ENCODE assay signal across 12 cellular contexts in the genomic region with DNA sequence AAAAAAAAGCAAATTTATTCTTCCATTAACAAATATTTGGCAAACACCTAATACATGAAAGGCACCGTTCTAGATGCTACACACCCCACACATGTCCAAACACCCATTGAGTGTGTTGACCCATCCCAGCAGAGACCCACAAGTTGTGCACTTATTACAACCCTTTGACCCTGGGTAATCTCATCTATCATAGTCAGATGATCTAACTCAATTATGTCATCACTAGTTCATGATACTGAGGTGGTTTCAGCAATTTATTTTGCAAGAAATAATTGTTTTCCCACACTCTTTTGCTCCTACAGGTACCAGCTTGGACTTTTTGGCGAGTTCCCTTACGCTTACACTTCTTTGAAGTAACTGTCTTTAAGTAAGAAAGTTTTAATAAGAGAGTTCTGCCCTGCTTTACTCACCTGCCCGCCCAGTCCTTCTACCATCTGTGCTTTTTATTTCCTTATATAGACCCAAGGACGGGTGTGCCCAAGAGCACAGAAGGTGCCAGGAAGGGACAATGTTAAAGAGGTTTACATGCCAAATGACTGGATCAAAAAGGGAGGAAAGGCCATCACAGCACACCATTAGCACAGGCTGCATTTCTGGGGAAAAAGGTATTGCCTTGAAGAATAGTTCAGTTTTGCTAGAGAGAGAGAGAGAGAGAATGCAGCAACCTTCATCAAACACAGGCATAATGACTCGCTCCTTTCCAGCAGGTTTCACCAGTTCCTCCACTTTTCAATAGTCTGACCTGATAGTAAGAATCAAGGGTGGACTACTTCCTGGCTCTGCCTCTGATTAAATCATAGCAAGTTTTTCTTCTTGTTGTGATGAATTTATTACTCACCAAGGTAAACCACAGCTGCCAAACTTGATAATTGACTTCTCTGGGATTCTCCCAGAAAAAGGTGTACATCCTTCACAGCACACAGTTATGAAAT. TPM values are rescaled to one million over a fixed set of nuclear protein-coding genes. Genes with fewer than 3 reads are reported as not detected.
DNase-seq lines count a peak whose midpoint lies in the region; ATAC-seq and TF ChIP-seq lines count a peak whose summit lies in the region.
"Had no signal": no experiment of that assay in that cellular context is flagged by ENCODE, and none has a peak within 500 bp of the region (broad histone marks: within the 10 kb centered on the region; RNA-seq: fewer than 3 reads in every experiment).

No MANE protein-coding gene starts in this region.

- H2AFZ ChIP-seq in H9 (ENCODE audit: low read length) (peak overlapping the region; percentile 40), PC-3 (ENCODE audit: low read length) (peak overlapping the region; percentile 60; the same call in 1 of the 2 replicates), hepatocyte (no peak overlapping the region)

- H3K4me3 ChIP-seq in PC-3 (ENCODE audit: low read length) (peak overlapping the region; percentile 45), hepatocyte (no peak overlapping the region)

- no peaks in the 10 kb centered on the region for H3K4me1 ChIP-seq in H9 (ENCODE audit: insufficient read depth, low read length)
- H3K4me1 ChIP-seq in PC-3 (ENCODE audit: insufficient read depth, low read length), result peaks cover 29% of the 10 kb centered on the region
- peaks cover 12% of the 10 kb centered on the region for H3K4me1 ChIP-seq in hepatocyte (ENCODE audit: insufficient read depth)

- no TSS peak for BruUV-seq in PC-3 (replicated peaks; lab: Mats Ljungman, UMichigan)

- no peaks in the 10 kb centered on the region for H3K36me3 ChIP-seq in PC-3 (ENCODE audit: low read depth, low read length)
- no peaks in the 10 kb centered on the region for H3K36me3 ChIP-seq in hepatocyte (replicated peaks; ENCODE audit: insufficient read depth, low read depth)

- no peak overlapping the region for H3T11ph ChIP-seq in H9 (ENCODE audit: low read length)

- H3K4me1 Mint-ChIP-seq in H9, result 0 out of 4 replicates have a peak, but pooled peaks cover 0 to 2% of the 10 kb centered on the region in 2 experiments
- H3K4me1 Mint-ChIP-seq: activated naive CD8-positive, alpha-beta T cell treated with anti-CD3 and anti-CD28 coated beads, Interleukin-2, amount 50 U/mL, for 24 hours; CD4-positive, CD25-positive, alpha-beta regulatory T cell had no signal

- no peaks in the 10 kb centered on the region for H3F3A ChIP-seq in PC-3 (ENCODE audit: low read length, unreplicated experiment)

- no peak overlapping the region for H2BK20ac ChIP-seq in H9 (ENCODE audit: low read depth, low read length, poor library complexity, severe bottlenecking)

- no peak for TF ChIP-seq CTCF in H9 (conservative IDR thresholded peaks at IDR 0.05)
- TF ChIP-seq CTCF in PC-3 (conservative IDR thresholded peaks at IDR 0.05; ENCODE audit: low read depth, low read length), result no peak
- TF ChIP-seq CTCF in hepatocyte (IDR thresholded peaks at IDR 0.05; ENCODE audit: poor library complexity), result no peak

- H3K79me2 ChIP-seq in H9 (ENCODE audit: insufficient read depth, low read length), result no peaks in the 10 kb centered on the region
- no peaks in the 10 kb centered on the region for H3K79me2 ChIP-seq in PC-3 (ENCODE audit: low read length)
- H3K79me2 ChIP-seq in hepatocyte, result no peaks in the 10 kb centered on the region

- no CpG with 5 or more reads among the region's 6 CpGs for WGBS in H9 (ENCODE audit: extremely low coverage, insufficient read length, low lambda C conversion rate)
- 77% methylated on average over 6 of the region's 6 CpGs for WGBS in hepatocyte (ENCODE audit: low lambda C conversion rate, missing lambda C conversion rate)

- DNase-seq in H9 (no peak), PC-3 (peak; percentile 96), hepatocyte (ENCODE audit: low spot score) (peak; percentile 34), renal cortical epithelial cell (ENCODE audit: low read depth) (peak; percentile 60), midbrain (lab: John Stamatoyannopoulos, UW) (no peak), HCEC 1CT (no peak)
- DNase-seq: activated CD8-positive, alpha-beta memory T cell treated with anti-CD3 and anti-CD28 coated beads, Interleukin-2, amount 50 U/mL, for 48 hours; activated naive CD8-positive, alpha-beta T cell treated with anti-CD3 and anti-CD28 coated beads, Interleukin-2, amount 50 U/mL, for 24 hours; CD4-positive, CD25-positive, alpha-beta regulatory T cell; NCI-H1694 treated with DMSO at 0.1 percent for 48 hours; stimulated activated CD4-positive, alpha-beta T cell treated with anti-CD3 and anti-CD28 coated beads, Interleukin-4, amount 100 ng/mL, for 24 hours had no signal

- no peak overlapping the region for H3K4me2 ChIP-seq in H9 (ENCODE audit: insufficient read depth, insufficient read length, low read length)
- H3K4me2 ChIP-seq in PC-3 (ENCODE audit: low read length), result peak overlapping the region; percentile 80
- H3K4me2 ChIP-seq in hepatocyte, result no peak overlapping the region

- H3K4ac ChIP-seq in H9 (ENCODE audit: low read depth, low read length), result no peak overlapping the region

- H3K56ac ChIP-seq in H9 (ENCODE audit: insufficient read length, low read depth, low read length), result no peak overlapping the region

- ATAC-seq in PC-3 (peak; percentile 64), HG03460 (IDR thresholded peaks at IDR 0.05; ENCODE audit: unreplicated experiment) (no peak)
- ATAC-seq: activated naive CD8-positive, alpha-beta T cell treated with anti-CD3 and anti-CD28 coated beads, Interleukin-2, amount 50 U/mL, for 24 hours had no signal

- no peak overlapping the region for H3K27ac ChIP-seq in H9 (ENCODE audit: insufficient read length, low read depth, low read length)
- peak overlapping the region; percentile 65 for H3K27ac ChIP-seq in PC-3 (ENCODE audit: low read length)
- peak overlapping the region; percentile 56 for H3K27ac ChIP-seq in hepatocyte

- no peak overlapping the region for H3K27ac Mint-ChIP-seq in H9
- H3K27ac Mint-ChIP-seq: activated naive CD8-positive, alpha-beta T cell treated with anti-CD3 and anti-CD28 coated beads, Interleukin-2, amount 50 U/mL, for 24 hours; CD4-positive, CD25-positive, alpha-beta regulatory T cell had no signal

- H3K23me2 ChIP-seq in H9 (ENCODE audit: insufficient read length, low read depth, low read length, poor library complexity, severe bottlenecking), result no peaks in the 10 kb centered on the region

- no peaks in the 10 kb centered on the region for H3K27me3 ChIP-seq in H9 (ENCODE audit: insufficient read depth, low read length)
- H3K27me3 ChIP-seq in PC-3 (ENCODE audit: low read length), result no peaks in the 10 kb centered on the region
- H3K27me3 ChIP-seq in hepatocyte, result no peaks in the 10 kb centered on the region

- no peak overlapping the region for H3K23ac ChIP-seq in H9 (ENCODE audit: insufficient read length, low read depth, low read length)

- H2BK12ac ChIP-seq in H9 (ENCODE audit: insufficient read length, low read depth, low read length), result no peak overlapping the region

- H3K79me1 ChIP-seq in H9 (ENCODE audit: insufficient read depth, low read depth, low read length, poor library complexity, severe bottlenecking), result no peaks in the 10 kb centered on the region

- no peak overlapping the region for H2AK5ac ChIP-seq in H9 (ENCODE audit: insufficient read length, low read length)

- CTCF ChIA-PET in PC-3 (lab: Charles Lee), result no interaction called here

- H2BK5ac ChIP-seq in H9 (ENCODE audit: insufficient read length, low read length), result no peak overlapping the region

- H3K4me3 Mint-ChIP-seq in H9, result no peak overlapping the region
- H3K4me3 Mint-ChIP-seq: activated naive CD8-positive, alpha-beta T cell treated with anti-CD3 and anti-CD28 coated beads, Interleukin-2, amount 50 U/mL, for 24 hours; CD4-positive, CD25-positive, alpha-beta regulatory T cell had no signal

- H4K20me1 ChIP-seq in H9 (ENCODE audit: control insufficient read depth, insufficient read depth, insufficient read length) (no peaks in the 10 kb centered on the region), PC-3 (ENCODE audit: low read length) (no peaks in the 10 kb centered on the region), hepatocyte (ENCODE audit: insufficient read depth, poor library complexity, severe bottlenecking) (no peaks in the 10 kb centered on the region)

- no peaks in the 10 kb centered on the region for H3K9me3 Mint-ChIP-seq in H9
- H3K9me3 Mint-ChIP-seq: activated naive CD8-positive, alpha-beta T cell treated with anti-CD3 and anti-CD28 coated beads, Interleukin-2, amount 50 U/mL, for 24 hours; CD4-positive, CD25-positive, alpha-beta regulatory T cell had no signal

- no peak overlapping the region for H2BK15ac ChIP-seq in H9 (ENCODE audit: low read depth, low read length)

- intact Hi-C loops in PC-3 (cut with micrococcal nuclease), result loop anchor here (1.0 kb wide), 1 partner anchor 56 kb away; no protein-coding TSS in a partner anchor

- H3K27me3 Mint-ChIP-seq in H9 (ENCODE audit: low read depth), result no peaks in the 10 kb centered on the region; the same call in 1 of the 2 replicates

- POLR2A ChIA-PET in PC-3 (lab: Charles Lee; ENCODE audit: unreplicated experiment), result no interaction called here

- no peaks in the 10 kb centered on the region for H3K36me3 Mint-ChIP-seq in H9 (ENCODE audit: insufficient read depth in 1 of 3, low read depth in 3 of 3)
- H3K36me3 Mint-ChIP-seq: CD4-positive, CD25-positive, alpha-beta regulatory T cell had no signal

- H3K9me2 ChIP-seq in PC-3 (replicated peaks; ENCODE audit: low read length) (no peaks in the 10 kb centered on the region), hepatocyte (replicated peaks; ENCODE audit: insufficient read depth) (no peaks in the 10 kb centered on the region)

- no peak overlapping the region for H4K5ac ChIP-seq in H9 (ENCODE audit: insufficient read length, low read depth, low read length)

- H3K9ac ChIP-seq in H9 (ENCODE audit: extremely low read depth, insufficient read length, low read length), result no peak overlapping the region
- H3K9ac ChIP-seq in PC-3 (ENCODE audit: low read length), result no peak overlapping the region

- H3K14ac ChIP-seq in H9 (ENCODE audit: insufficient read depth, low read length), result no peak overlapping the region

- H3K9me3 ChIP-seq in H9 (ENCODE audit: control insufficient read depth, low read depth, low read length), result no peaks in the 10 kb centered on the region
- no peaks in the 10 kb centered on the region for H3K9me3 ChIP-seq in PC-3 (ENCODE audit: low read length)
- no peaks in the 10 kb centered on the region for H3K9me3 ChIP-seq in hepatocyte (ENCODE audit: low read depth)

- no peak overlapping the region for H3K18ac ChIP-seq in H9 (ENCODE audit: insufficient read length, low read depth, low read length)

- H4K8ac ChIP-seq in H9 (replicated peaks; ENCODE audit: insufficient read length, low read depth, low read length), result no peak overlapping the region

- H2BK120ac ChIP-seq in H9 (ENCODE audit: low read depth, low read length, poor library complexity, severe bottlenecking), result no peak overlapping the region

- no peak overlapping the region for H4K91ac ChIP-seq in H9 (ENCODE audit: insufficient read length, low read depth, low read length)

RNA-seq across cellular contexts. Expression of a gene that starts 54.5 kb away (rescaled TPM):
- total RNA-seq in H9 (2021), result 28.8 and 30.0 TPM in 2 replicates
- total RNA-seq in PC-3 (2014; rRNA removed), result 48.8 and 56.2 TPM in 2 replicates
- total RNA-seq in hepatocyte, result 57.2 and 60.5 TPM in 2 replicates
- polyA plus RNA-seq in hepatocyte, result 16.3 and 19.8 TPM in 2 replicates
- total RNA-seq in renal cortical epithelial cell, result 59.9 and 69.8 TPM in 2 replicates

Comparison
In these comparisons a context has a peak if more than half of its experiments do, and no peak if none do; other contexts are left out.
1. DNase-seq: peak in PC-3 (single experiment), hepatocyte (single experiment) and renal cortical epithelial cell (single experiment); none in H9 (single experiment), midbrain (single experiment) and HCEC 1CT (single experiment).